In genomic region chr21:33975548-33976081, GRCh38 we compare ENCODE assay signal across 8 cellular contexts.
DNase-seq lines count a peak whose midpoint lies in the region; ATAC-seq and TF ChIP-seq lines count a peak whose summit lies in the region.

No MANE protein-coding gene starts in this region.

- 0 out of 2 replicates have a peak overlapping the region, but pooled peaks have one; percentile 14 for H2AFZ ChIP-seq in PC-3 (ENCODE audit: low read length)

- no peak for TF ChIP-seq CTCF in PC-3 (conservative IDR thresholded peaks at IDR 0.05; ENCODE audit: low read depth, low read length)

- peak; percentile 79 for DNase-seq in PC-3
- DNase-seq in activated T-cell treated with anti-CD3 and anti-CD28 coated beads, Interleukin-2, amount 50 U/mL, for 72 hours: peak; percentile 81 to 88
- peak; percentile 44 for DNase-seq in iris pigment epithelial cell (ENCODE audit: low read depth)
- DNase-seq in stimulated activated CD8-positive, alpha-beta memory T cell treated with anti-CD3 and anti-CD28 coated beads, Interleukin-2, amount 100 ng/mL, for 48 hours (ENCODE audit: low read depth in 2 of 2): peak; percentile 57 to 61
- no peak for DNase-seq in NCI-H69 (lab: John Stamatoyannopoulos, UW)
- DNase-seq in middle frontal gyrus (ENCODE audit: extremely low spot score, low spot score): no peak

- intact Hi-C loops in PC-3 (cut with micrococcal nuclease): loop anchor here (1.0 to 2.0 kb wide), 4 partner anchors 7 to 101 kb away; no protein-coding TSS in a partner anchor

- H3K9me3 ChIP-seq in PC-3 (ENCODE audit: low read length): no peaks in the 10 kb centered on the region

- POLR2A ChIA-PET in PC-3 (lab: Charles Lee; ENCODE audit: unreplicated experiment): no interaction called here

- H3F3A ChIP-seq in PC-3 (ENCODE audit: low read length, unreplicated experiment): peaks cover 24% of the 10 kb centered on the region

- peak overlapping the region; percentile 98 for H3K27ac ChIP-seq in PC-3 (ENCODE audit: low read length)

- peak overlapping the region; percentile 78 to 95 for H3K4me3 Mint-ChIP-seq in activated T-cell treated with anti-CD3 and anti-CD28 coated beads, Interleukin-2, amount 50 U/mL, for 72 hours

- no peaks in the 10 kb centered on the region for H4K20me1 ChIP-seq in PC-3 (ENCODE audit: low read length)

- peaks cover 3% of the 10 kb centered on the region in 2 donors for H3K9me3 Mint-ChIP-seq in activated T-cell treated with anti-CD3 and anti-CD28 coated beads, Interleukin-2, amount 50 U/mL, for 72 hours

- CTCF ChIA-PET in PC-3 (lab: Charles Lee): no interaction called here

- H3K4me3 ChIP-seq in PC-3 (ENCODE audit: low read length): peak overlapping the region; percentile 31; the same call in 1 of the 2 replicates

- no peaks in the 10 kb centered on the region for H3K9me2 ChIP-seq in PC-3 (replicated peaks; ENCODE audit: low read length)

- peaks cover 2 to 6% of the 10 kb centered on the region in 2 donors for H3K36me3 Mint-ChIP-seq in activated T-cell treated with anti-CD3 and anti-CD28 coated beads, Interleukin-2, amount 50 U/mL, for 72 hours (ENCODE audit: insufficient read depth in 2 of 2)

- H3K4me1 ChIP-seq in PC-3 (ENCODE audit: insufficient read depth, low read length): peaks cover 54% of the 10 kb centered on the region

- H3K36me3 ChIP-seq in PC-3 (ENCODE audit: low read depth, low read length): no peaks in the 10 kb centered on the region

- H3K27me3 Mint-ChIP-seq in activated T-cell treated with anti-CD3 and anti-CD28 coated beads, Interleukin-2, amount 50 U/mL, for 72 hours (ENCODE audit: low read depth): no peaks in the 10 kb centered on the region

- no TSS peak for BruUV-seq in PC-3 (replicated peaks; lab: Mats Ljungman, UMichigan)

- peak overlapping the region; percentile 79 for H3K9ac ChIP-seq in PC-3 (ENCODE audit: low read length)

- H3K79me2 ChIP-seq in PC-3 (ENCODE audit: low read length): no peaks in the 10 kb centered on the region

- H3K4me2 ChIP-seq in PC-3 (ENCODE audit: low read length): peak overlapping the region; percentile 80

- ATAC-seq in GM18858 (IDR thresholded peaks at IDR 0.05; ENCODE audit: unreplicated experiment) (peak; percentile 80), HG02884 (IDR thresholded peaks at IDR 0.05; ENCODE audit: unreplicated experiment) (peak; percentile 90), PC-3 (peak; percentile 30)
- peak; percentile 85 to 89 for ATAC-seq in activated T-cell treated with anti-CD3 and anti-CD28 coated beads, Interleukin-2, amount 50 U/mL, for 72 hours (replicated peaks in 1 of 2)

- H3K4me1 Mint-ChIP-seq in activated T-cell treated with anti-CD3 and anti-CD28 coated beads, Interleukin-2, amount 50 U/mL, for 72 hours (ENCODE audit: low read depth): peaks cover 82% of the 10 kb centered on the region

- no peaks in the 10 kb centered on the region for H3K27me3 ChIP-seq in PC-3 (ENCODE audit: low read length)

- H3K27ac Mint-ChIP-seq in activated T-cell treated with anti-CD3 and anti-CD28 coated beads, Interleukin-2, amount 50 U/mL, for 72 hours: peak overlapping the region; percentile 98

Comparison
In these comparisons a context has a peak if more than half of its experiments do, and no peak if none do; other contexts are left out.
1. ATAC-seq: peak in every context shown above with its lines; median percentile 90 in HG02884; 87 in activated T-cell treated with anti-CD3 and anti-CD28 coated beads, Interleukin-2, amount 50 U/mL, for 72 hours; 80 in GM18858; 30 in PC-3.
2. DNase-seq: peak in PC-3 (single experiment), activated T-cell treated with anti-CD3 and anti-CD28 coated beads, Interleukin-2, amount 50 U/mL, for 72 hours (2 of 2), iris pigment epithelial cell (single experiment) and stimulated activated CD8-positive, alpha-beta memory T cell treated with anti-CD3 and anti-CD28 coated beads, Interleukin-2, amount 100 ng/mL, for 48 hours (2 of 2); none in NCI-H69 (single experiment) and middle frontal gyrus (single experiment).